ENCODE assay signal across 1 cellular context in the genomic region with DNA sequence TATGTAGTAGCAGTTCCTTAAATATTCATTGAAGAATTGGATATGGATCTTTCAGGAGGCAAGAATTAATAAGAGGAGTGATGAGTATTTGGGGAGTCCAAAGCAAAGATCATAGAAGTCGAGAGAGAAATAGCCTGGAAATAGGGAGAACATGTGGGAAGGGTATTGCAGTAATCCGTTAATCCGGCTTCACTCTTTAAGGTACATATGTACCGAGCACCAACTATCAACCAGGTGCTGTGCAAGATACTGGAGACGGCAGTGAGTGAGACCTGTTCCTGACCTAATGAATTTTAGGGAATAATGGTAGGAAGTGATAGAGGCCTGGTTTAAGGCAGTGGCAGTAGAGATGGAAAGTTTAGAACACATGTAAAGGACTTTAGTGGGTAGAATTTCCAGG.
TF ChIP-seq lines count a peak whose summit lies in the region.

No MANE protein-coding gene starts in this region.

TF ChIP-seq in endothelial cell of umbilical vein, 7 proteins besides CTCF, POLR2A, EP300 and RAD21:
- TF ChIP-seq EZH2 (IDR thresholded peaks at IDR 0.05; ENCODE audit: borderline replicate concordance, low read depth, low read length, severe bottlenecking) (no peak), JUN (IDR thresholded peaks at IDR 0.05; ENCODE audit: borderline replicate concordance, insufficient read depth, insufficient read length, low read depth) (no peak), POLR2AphosphoS5 (IDR thresholded peaks at IDR 0.05; ENCODE audit: insufficient read depth, low read depth, low read length) (no peak)
- TF ChIP-seq, protein P1, sequence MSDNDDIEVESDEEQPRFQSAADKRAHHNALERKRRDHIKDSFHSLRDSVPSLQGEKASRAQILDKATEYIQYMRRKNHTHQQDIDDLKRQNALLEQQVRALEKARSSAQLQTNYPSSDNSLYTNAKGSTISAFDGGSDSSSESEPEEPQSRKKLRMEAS (IDR thresholded peaks at IDR 0.05; ENCODE audit: insufficient read depth, insufficient read length) = no peak
